ENCODE assay signal across 19 cellular contexts in genomic region chr5:122789461-122790171, GRCh38. TPM values are rescaled to one million over a fixed set of nuclear protein-coding genes. Genes with fewer than 3 reads are reported as not detected.
DNase-seq lines count a peak whose midpoint lies in the region; ATAC-seq and TF ChIP-seq lines count a peak whose summit lies in the region.
"Had no signal": no experiment of that assay in that cellular context is flagged by ENCODE, and none has a peak within 500 bp of the region (broad histone marks: within the 10 kb centered on the region; RNA-seq: fewer than 3 reads in every experiment).

No MANE protein-coding gene starts in this region.

- intact Hi-C loops in MCF 10A (cut with micrococcal nuclease): no loop called here

- H3K9me3 Mint-ChIP-seq in activated naive CD4-positive, alpha-beta T cell treated with anti-CD3 and anti-CD28 coated beads, Interleukin-2, amount 50 U/mL, for 24 hours: peaks cover 5% of the 10 kb centered on the region
- H3K9me3 Mint-ChIP-seq in WTC11: peaks cover 13% of the 10 kb centered on the region
- peaks cover 26% of the 10 kb centered on the region for H3K9me3 Mint-ChIP-seq in MCF 10A (ENCODE audit: unreplicated experiment)

- TF ChIP-seq CTCF in WTC11 (IDR thresholded peaks at IDR 0.05) (no peak), MCF 10A (IDR thresholded peaks at IDR 0.05; ENCODE audit: unreplicated experiment) (no peak)

- H3K27me3 Mint-ChIP-seq in activated naive CD4-positive, alpha-beta T cell treated with anti-CD3 and anti-CD28 coated beads, Interleukin-2, amount 50 U/mL, for 24 hours: no peaks in the 10 kb centered on the region
- H3K27me3 Mint-ChIP-seq in WTC11 (ENCODE audit: low read depth) (no peaks in the 10 kb centered on the region), MCF 10A (ENCODE audit: insufficient read depth, unreplicated experiment) (no peaks in the 10 kb centered on the region)
- H3K27me3 Mint-ChIP-seq: CD4-positive, alpha-beta T cell had no signal

- peak overlapping the region; percentile 65 for H3K27ac Mint-ChIP-seq in activated naive CD4-positive, alpha-beta T cell treated with anti-CD3 and anti-CD28 coated beads, Interleukin-2, amount 50 U/mL, for 24 hours
- H3K27ac Mint-ChIP-seq in WTC11 (no peak overlapping the region; the same call in 1 of the 2 replicates), MCF 10A (ENCODE audit: low read depth, unreplicated experiment) (no peak overlapping the region)
- H3K27ac Mint-ChIP-seq: CD4-positive, alpha-beta T cell had no signal

- POLR2A ChIA-PET in WTC11 (lab: Charles Lee) (no interaction called here), MCF 10A (lab: Yijun Ruan, JAX) (interaction anchor here (0.6 to 5.8 kb wide), 3 partner anchors 14 to 419 kb away, joined by 3 to 34 read pairs (median 7); partner anchors contain the start of gene SNX2)

- no peak for DNase-seq in activated naive CD4-positive, alpha-beta T cell treated with Interleukin-2 at 50 U/mL for 16 hours
- no peak for DNase-seq in WTC11 (ENCODE audit: low spot score)
- peak; percentile 23 for DNase-seq in iris pigment epithelial cell (ENCODE audit: low read depth)
- no peak for DNase-seq in MCF 10A (ENCODE audit: unreplicated experiment)
- no peak for DNase-seq in DMS79 treated with DMSO at 0.1 percent for 48 hours (lab: John Stamatoyannopoulos, UW)
- DNase-seq in stimulated activated CD4-positive, alpha-beta T cell treated with anti-CD3 and anti-CD28 coated beads, Interleukin-1b, Interleukin-23, amount 100 ng/mL, for 48 hours: no peak
- DNase-seq: BE2C; Calu3; CD4-positive, alpha-beta T cell; EL; NCI-H1105 treated with DMSO at 0.1 percent for 48 hours; NCI-H1694; NCI-H748 treated with DMSO at 0.1 percent for 48 hours; NK-92 treated with Interleukin-12 subunit alpha and Interleukin-12 subunit beta, amount 100 ng/mL, for 24 hours; Peyer's patch had no signal

- peaks cover 41% of the 10 kb centered on the region for H3K4me1 Mint-ChIP-seq in activated naive CD4-positive, alpha-beta T cell treated with anti-CD3 and anti-CD28 coated beads, Interleukin-2, amount 50 U/mL, for 24 hours
- H3K4me1 Mint-ChIP-seq in WTC11 (peaks cover 18% of the 10 kb centered on the region), MCF 10A (ENCODE audit: insufficient read depth, unreplicated experiment) (peaks cover 4% of the 10 kb centered on the region)

- CTCF ChIA-PET in WTC11 (lab: Charles Lee) (no interaction called here), MCF 10A (lab: Yijun Ruan, JAX) (interaction anchor here (0.7 to 2.2 kb wide), 5 partner anchors 8 to 594 kb away, joined by 3 to 8 read pairs (median 3); partner anchors contain the start of gene SNX2)

- no peak overlapping the region for H3K4me3 Mint-ChIP-seq in activated naive CD4-positive, alpha-beta T cell treated with anti-CD3 and anti-CD28 coated beads, Interleukin-2, amount 50 U/mL, for 24 hours
- H3K4me3 Mint-ChIP-seq in WTC11 (no peak overlapping the region), MCF 10A (ENCODE audit: unreplicated experiment) (no peak overlapping the region)
- H3K4me3 Mint-ChIP-seq: CD4-positive, alpha-beta T cell had no signal

- H3K36me3 Mint-ChIP-seq in activated naive CD4-positive, alpha-beta T cell treated with anti-CD3 and anti-CD28 coated beads, Interleukin-2, amount 50 U/mL, for 24 hours: peaks cover 30% of the 10 kb centered on the region
- peaks cover 21% of the 10 kb centered on the region for H3K36me3 Mint-ChIP-seq in WTC11
- peaks cover 30% of the 10 kb centered on the region for H3K36me3 Mint-ChIP-seq in MCF 10A (ENCODE audit: insufficient read depth, unreplicated experiment)

- BruUV-seq in MCF 10A (replicated peaks; lab: Mats Ljungman, UMichigan): no TSS peak

- peak; percentile 20; the same call in 1 of the 2 replicates for ATAC-seq in WTC11
- ATAC-seq in activated CD4-positive, CD25-positive, alpha-beta regulatory T cell treated with anti-CD3 and anti-CD28 coated beads, Interleukin-2, amount 50 U/mL, for 24 hours: no peak
- ATAC-seq: HCT116, K562 had no signal

TF ChIP-seq in WTC11, 78 proteins besides CTCF, POLR2A, EP300 and RAD21:
- no peak for TF ChIP-seq AR (CRISPR knock-in tag; IDR thresholded peaks at IDR 0.05)
- no peak for TF ChIP-seq ZBTB43 (CRISPR knock-in tag; IDR thresholded peaks at IDR 0.05)
- TF ChIP-seq CREM (CRISPR knock-in tag; IDR thresholded peaks at IDR 0.05): no peak
- no peak for TF ChIP-seq ZBTB21 (CRISPR knock-in tag; IDR thresholded peaks at IDR 0.05; ENCODE audit: borderline replicate concordance)
- no peak for TF ChIP-seq ETV6 (CRISPR knock-in tag; IDR thresholded peaks at IDR 0.05)
- no peak for TF ChIP-seq RORB (CRISPR knock-in tag; IDR thresholded peaks at IDR 0.05)
- no peak for TF ChIP-seq USF1 (CRISPR knock-in tag; IDR thresholded peaks at IDR 0.05)
- TF ChIP-seq FOXP1 (CRISPR knock-in tag; IDR thresholded peaks at IDR 0.05; ENCODE audit: borderline replicate concordance): no peak
- TF ChIP-seq ZMAT4 (CRISPR knock-in tag; IDR thresholded peaks at IDR 0.05): no peak
- TF ChIP-seq RELA (CRISPR knock-in tag; IDR thresholded peaks at IDR 0.05; ENCODE audit: borderline replicate concordance): no peak
- TF ChIP-seq ZNF232 (CRISPR knock-in tag; IDR thresholded peaks at IDR 0.05): no peak

RNA-seq across cellular contexts. Expression of gene SNX2, which starts 14.7 kb away (rescaled TPM):
- 63.7 to 68.9 TPM (median 66.6 TPM) in 3 replicates for total RNA-seq in WTC11 (2021)
- total RNA-seq in MCF 10A (2022): 94.9 and 120 TPM in 2 replicates

RNA-seq across cellular contexts. Expression of gene SNX24, which starts 55.8 kb away (rescaled TPM):
- total RNA-seq in WTC11 (2021) (14.0 to 15.8 TPM (median 15.5 TPM) in 3 replicates), MCF 10A (2022) (97.0 and 98.1 TPM in 2 replicates)
